In genomic region chr2:70580352-70580751, GRCh38 we compare ENCODE assay signal across 31 cellular contexts.
DNase-seq lines count a peak whose midpoint lies in the region; ATAC-seq and TF ChIP-seq lines count a peak whose summit lies in the region.
"Had no signal": no experiment of that assay in that cellular context is flagged by ENCODE, and none has a peak within 500 bp of the region (broad histone marks: within the 10 kb centered on the region; RNA-seq: fewer than 3 reads in every experiment).

No MANE protein-coding gene starts in this region.

- no peak for TF ChIP-seq POLR2A in NB4 (IDR thresholded peaks at IDR 0.05; ENCODE audit: extremely low read depth, insufficient read length)

- DNase-seq in NCI-H748 (lab: John Stamatoyannopoulos, UW; ENCODE audit: unreplicated experiment) (peak; percentile 18), NCI-H748 treated with DMSO at 0.1 percent for 48 hours (lab: John Stamatoyannopoulos, UW) (no peak), NB4 (ENCODE audit: low read depth) (peak; percentile 77), SHP77 treated with DMSO at 0.1 percent for 48 hours (lab: John Stamatoyannopoulos, UW) (peak; percentile 75), NCI-H1930 (lab: John Stamatoyannopoulos, UW) (no peak), NCI-H2171 treated with DMSO at 0.1 percent for 48 hours (lab: John Stamatoyannopoulos, UW) (no peak), middle frontal gyrus (ENCODE audit: extremely low spot score, low spot score) (no peak)
- DNase-seq: activated CD4-positive, alpha-beta memory T cell treated with anti-CD3 and anti-CD28 coated beads, Interleukin-2, amount 10 ng/mL, durations not matched to agents 7 days and 5 days; activated CD4-positive, alpha-beta T cell treated with anti-CD3 and anti-CD28 coated beads for 1 hour; activated effector memory CD4-positive, alpha-beta T cell treated with Interleukin-2 at 50 U/mL for 16 hours; activated T-cell treated with anti-CD3 and anti-CD28 coated beads for 4 hours; AML-193; aorta; colonic mucosa; effector CD8-positive, alpha-beta T cell; head of caudate nucleus; IMR-90; mucosa of descending colon; NCI-H2029 treated with DMSO at 0.1 percent for 48 hours; NCI-H226; NCI-H69; PC-9; Right ventricle myocardium superior; stimulated activated naive CD8-positive, alpha-beta T cell treated with anti-CD3 and anti-CD28 coated beads, Interleukin-15, amount 100 ng/mL, for 72 hours; uterus had no signal

- TF ChIP-seq CTCF in NB4 (IDR thresholded peaks at IDR 0.05; ENCODE audit: low read depth, low read length) = no peak

- ATAC-seq in HG02678 (IDR thresholded peaks at IDR 0.05; ENCODE audit: unreplicated experiment) = no peak
- ATAC-seq: A549; mucosa of descending colon; natural killer cell treated with Interleukin-12 subunit alpha and Interleukin-12 subunit beta and Interleukin-15 and Interleukin-18, amount 100 ng/mL, for 72 hours; stimulated activated naive CD8-positive, alpha-beta T cell treated with anti-CD3 and anti-CD28 coated beads, Interleukin-15, amount 100 ng/mL, for 72 hours had no signal

- H3K4me3 ChIP-seq in NB4 (ENCODE audit: low read depth, low read length) = no peak overlapping the region
- H3K4me3 ChIP-seq: A549, cardiac muscle cell, colonic mucosa, lung, mucosa of descending colon, PC-9, skin epidermis, uterus had no signal

Comparison
In these comparisons a context has a peak if more than half of its experiments do, and no peak if none do; other contexts are left out.
1. DNase-seq: peak in NCI-H748 (single experiment), NB4 (single experiment) and SHP77 treated with DMSO at 0.1 percent for 48 hours (single experiment); none in NCI-H748 treated with DMSO at 0.1 percent for 48 hours (single experiment), NCI-H1930 (0 of 2), NCI-H2171 treated with DMSO at 0.1 percent for 48 hours (single experiment) and middle frontal gyrus (single experiment).